ENCODE assay signal across 8 cellular contexts in genomic region chr10:14603539-14604102, GRCh38.
DNase-seq lines count a peak whose midpoint lies in the region; ATAC-seq and TF ChIP-seq lines count a peak whose summit lies in the region.

No MANE protein-coding gene starts in this region.

- H3K4me3 ChIP-seq in HUES64 (ENCODE audit: low read length), result peak overlapping the region; percentile 77
- H3K4me3 ChIP-seq in right cardiac atrium (ENCODE audit: low read length), result peak overlapping the region; percentile 99
- H3K4me3 ChIP-seq in gastrocnemius medialis, result peak overlapping the region; percentile 36 to 71 (median 58)

- TF ChIP-seq CTCF in CD14-positive monocyte (IDR thresholded peaks at IDR 0.05), result no peak
- TF ChIP-seq CTCF in gastrocnemius medialis (IDR thresholded peaks at IDR 0.05 in 4 of 5, conservative IDR thresholded peaks at IDR 0.05 in 1 of 5), result no peak

- peak; percentile 24 for ATAC-seq in GM19397 (IDR thresholded peaks at IDR 0.05; ENCODE audit: unreplicated experiment)
- peak; percentile 3 to 12 for ATAC-seq in right cardiac atrium
- ATAC-seq in gastrocnemius medialis, result peak; percentile 13 to 32
- ATAC-seq in HG03565 (IDR thresholded peaks at IDR 0.05; ENCODE audit: unreplicated experiment), result no peak

- peaks cover 62% of the 10 kb centered on the region for H3K4me1 Mint-ChIP-seq in CD14-positive monocyte
- peaks cover 85% of the 10 kb centered on the region for H3K4me1 Mint-ChIP-seq in activated naive CD4-positive, alpha-beta T cell treated with anti-CD3 and anti-CD28 coated beads, Interleukin-2, amount 50 U/mL, for 24 hours

- H3K4me1 ChIP-seq in HUES64 (ENCODE audit: insufficient read depth, low read length), result peaks cover 8% of the 10 kb centered on the region
- H3K4me1 ChIP-seq in right cardiac atrium (ENCODE audit: control insufficient read depth, insufficient read depth, low read length), result peaks cover 3% of the 10 kb centered on the region
- H3K4me1 ChIP-seq in gastrocnemius medialis, result peaks cover 7 to 12% of the 10 kb centered on the region in 2 donors

- H3K36me3 ChIP-seq in HUES64 (ENCODE audit: insufficient read depth, low read length) (0 out of 2 replicates have a peak, but pooled peaks cover under 1% of the 10 kb centered on the region), gastrocnemius medialis (no peaks in the 10 kb centered on the region)

- no peak for DNase-seq in CD14-positive monocyte (ENCODE audit: low spot score)
- peak in 1 of 3 donors; percentile 59 for DNase-seq in right cardiac atrium
- no peak for DNase-seq in gastrocnemius medialis
- DNase-seq in OCI-M1 (lab: John Stamatoyannopoulos, UW), result no peak

- in situ Hi-C loops in gastrocnemius medialis (cut with MboI; ENCODE audit: low sequenced_read_pairs in 4 of 4), result no loop called here

- peak overlapping the region; percentile 91 to 98 for H3K4me3 Mint-ChIP-seq in CD14-positive monocyte
- peak overlapping the region; percentile 99 for H3K4me3 Mint-ChIP-seq in activated naive CD4-positive, alpha-beta T cell treated with anti-CD3 and anti-CD28 coated beads, Interleukin-2, amount 50 U/mL, for 24 hours

- peaks cover 0 to 3% (median 0%) of the 10 kb centered on the region in 3 donors for H3K27me3 Mint-ChIP-seq in CD14-positive monocyte (ENCODE audit: low read depth in 3 of 3)
- no peaks in the 10 kb centered on the region for H3K27me3 Mint-ChIP-seq in activated naive CD4-positive, alpha-beta T cell treated with anti-CD3 and anti-CD28 coated beads, Interleukin-2, amount 50 U/mL, for 24 hours

- no peak for TF ChIP-seq POLR2A in gastrocnemius medialis (IDR thresholded peaks at IDR 0.05)

- intact Hi-C loops in CD14-positive monocyte (cut with micrococcal nuclease), result loop anchor here (2.0 to 5.0 kb wide), 4 partner anchors 15 to 234 kb away; partner anchors contain the start of genes CDNF (in 1 of the 2), HSPA14 (in 1 of the 2) and MSANTD7 (in 1 of the 2)
- intact Hi-C loops in right cardiac atrium (cut with DNase I), result no loop called here
- intact Hi-C loops in gastrocnemius medialis (cut with DNase I; ENCODE audit: low total_unique reads), result loop anchor here (2.0 to 10.0 kb wide), 5 partner anchors 235 to 1509 kb away; partner anchors contain the start of genes CDNF, DCLRE1C, HSPA14 and MSANTD7

- H3K9me3 Mint-ChIP-seq in CD14-positive monocyte, result peaks cover 0 to 2% (median 0%) of the 10 kb centered on the region in 7 donors
- no peaks in the 10 kb centered on the region for H3K9me3 Mint-ChIP-seq in activated naive CD4-positive, alpha-beta T cell treated with anti-CD3 and anti-CD28 coated beads, Interleukin-2, amount 50 U/mL, for 24 hours

- H3K36me3 Mint-ChIP-seq in CD14-positive monocyte, result peaks cover 32% of the 10 kb centered on the region in 2 donors
- peaks cover 22% of the 10 kb centered on the region for H3K36me3 Mint-ChIP-seq in activated naive CD4-positive, alpha-beta T cell treated with anti-CD3 and anti-CD28 coated beads, Interleukin-2, amount 50 U/mL, for 24 hours

- no peak overlapping the region for H3K27ac ChIP-seq in HUES64 (ENCODE audit: low read depth, low read length)
- H3K27ac ChIP-seq in right cardiac atrium (ENCODE audit: low read length), result no peak overlapping the region
- H3K27ac ChIP-seq in gastrocnemius medialis, result no peak overlapping the region

- no peaks in the 10 kb centered on the region for H3K9me3 ChIP-seq in HUES64 (ENCODE audit: insufficient read depth, low read depth, low read length)
- no peaks in the 10 kb centered on the region for H3K9me3 ChIP-seq in right cardiac atrium (ENCODE audit: control insufficient read depth, low read length)
- no peaks in the 10 kb centered on the region for H3K9me3 ChIP-seq in gastrocnemius medialis

- H3K9ac ChIP-seq in HUES64 (ENCODE audit: low read depth, low read length), result peak overlapping the region; percentile 66

- H3K27me3 ChIP-seq in HUES64 (ENCODE audit: insufficient read depth, low read length), result peaks cover 30% of the 10 kb centered on the region
- H3K27me3 ChIP-seq in right cardiac atrium (ENCODE audit: control insufficient read depth, insufficient read depth), result no peaks in the 10 kb centered on the region
- no peaks in the 10 kb centered on the region for H3K27me3 ChIP-seq in gastrocnemius medialis

- WGBS in HUES64, result under 1% methylated on average over 58 of the region's 58 CpGs
- whole genome bisulfite sequencing in right cardiac atrium, result under 1% methylated on average over 57 of the region's 58 CpGs

- H3K27ac Mint-ChIP-seq in CD14-positive monocyte, result peak overlapping the region; percentile 90 to 98 (median 94)
- H3K27ac Mint-ChIP-seq in activated naive CD4-positive, alpha-beta T cell treated with anti-CD3 and anti-CD28 coated beads, Interleukin-2, amount 50 U/mL, for 24 hours, result peak overlapping the region; percentile 99

Comparison
In these comparisons a context has a peak if more than half of its experiments do, and no peak if none do; other contexts are left out.
1. intact Hi-C loops: an anchor here in CD14-positive monocyte (2.0 to 5.0 kb wide) and gastrocnemius medialis (2.0 to 10.0 kb wide); none called in right cardiac atrium.